Comparison of ENCODE assay signal across 1 cellular context in the genomic region with DNA sequence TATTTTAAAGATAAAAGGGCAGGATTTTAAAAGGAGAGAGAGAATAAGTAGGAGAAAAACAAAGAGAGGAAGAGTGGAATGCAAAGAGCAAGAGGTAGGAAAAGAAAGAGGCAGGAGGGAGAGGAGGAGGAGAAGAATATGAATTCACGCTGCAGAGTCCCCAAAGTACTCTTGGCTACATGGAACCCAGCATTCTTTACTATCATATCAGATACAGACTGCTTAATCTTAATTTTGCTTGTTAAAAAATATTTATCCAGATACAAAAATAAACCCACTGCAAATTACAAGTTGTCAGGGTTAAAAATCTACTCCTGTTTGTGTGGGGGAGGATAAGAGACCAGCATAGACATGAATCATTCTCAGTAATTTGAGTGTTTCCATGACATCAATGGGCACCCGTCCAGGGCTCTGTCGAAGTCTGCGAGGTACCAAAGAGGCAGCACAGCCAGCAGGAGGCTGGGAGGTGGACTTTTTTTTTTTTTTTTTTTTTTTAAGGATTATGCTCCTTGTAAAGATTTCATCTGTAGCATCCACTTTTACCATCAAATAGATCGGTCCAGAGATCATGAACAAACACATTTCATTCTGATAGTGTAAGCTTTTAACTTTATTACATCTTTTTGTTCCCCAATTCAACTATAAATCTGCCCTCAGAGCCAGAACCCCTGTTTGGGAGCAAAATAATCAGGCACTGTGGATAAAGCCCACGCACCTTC.
TF ChIP-seq lines count a peak whose summit lies in the region.

No MANE protein-coding gene starts in this region.

TF ChIP-seq in K562, 482 proteins besides CTCF, POLR2A, EP300 and RAD21 (continued from another document and continues in another):
- TF ChIP-seq, protein P1, sequence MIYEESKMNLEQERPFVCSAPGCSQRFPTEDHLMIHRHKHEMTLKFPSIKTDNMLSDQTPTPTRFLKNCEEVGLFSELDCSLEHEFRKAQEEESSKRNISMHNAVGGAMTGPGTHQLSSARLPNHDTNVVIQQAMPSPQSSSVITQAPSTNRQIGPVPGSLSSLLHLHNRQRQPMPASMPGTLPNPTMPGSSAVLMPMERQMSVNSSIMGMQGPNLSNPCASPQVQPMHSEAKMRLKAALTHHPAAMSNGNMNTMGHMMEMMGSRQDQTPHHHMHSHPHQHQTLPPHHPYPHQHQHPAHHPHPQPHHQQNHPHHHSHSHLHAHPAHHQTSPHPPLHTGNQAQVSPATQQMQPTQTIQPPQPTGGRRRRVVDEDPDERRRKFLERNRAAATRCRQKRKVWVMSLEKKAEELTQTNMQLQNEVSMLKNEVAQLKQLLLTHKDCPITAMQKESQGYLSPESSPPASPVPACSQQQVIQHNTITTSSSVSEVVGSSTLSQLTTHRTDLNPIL (CRISPR knock-in tag; IDR thresholded peaks at IDR 0.05), result no peak
- TF ChIP-seq, protein P2, sequence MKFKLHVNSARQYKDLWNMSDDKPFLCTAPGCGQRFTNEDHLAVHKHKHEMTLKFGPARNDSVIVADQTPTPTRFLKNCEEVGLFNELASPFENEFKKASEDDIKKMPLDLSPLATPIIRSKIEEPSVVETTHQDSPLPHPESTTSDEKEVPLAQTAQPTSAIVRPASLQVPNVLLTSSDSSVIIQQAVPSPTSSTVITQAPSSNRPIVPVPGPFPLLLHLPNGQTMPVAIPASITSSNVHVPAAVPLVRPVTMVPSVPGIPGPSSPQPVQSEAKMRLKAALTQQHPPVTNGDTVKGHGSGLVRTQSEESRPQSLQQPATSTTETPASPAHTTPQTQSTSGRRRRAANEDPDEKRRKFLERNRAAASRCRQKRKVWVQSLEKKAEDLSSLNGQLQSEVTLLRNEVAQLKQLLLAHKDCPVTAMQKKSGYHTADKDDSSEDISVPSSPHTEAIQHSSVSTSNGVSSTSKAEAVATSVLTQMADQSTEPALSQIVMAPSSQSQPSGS (CRISPR knock-in tag; IDR thresholded peaks at IDR 0.05), result no peak
- TF ChIP-seq TAF7 (tag; IDR thresholded peaks at IDR 0.05), result no peak
- TF ChIP-seq, protein P3, sequence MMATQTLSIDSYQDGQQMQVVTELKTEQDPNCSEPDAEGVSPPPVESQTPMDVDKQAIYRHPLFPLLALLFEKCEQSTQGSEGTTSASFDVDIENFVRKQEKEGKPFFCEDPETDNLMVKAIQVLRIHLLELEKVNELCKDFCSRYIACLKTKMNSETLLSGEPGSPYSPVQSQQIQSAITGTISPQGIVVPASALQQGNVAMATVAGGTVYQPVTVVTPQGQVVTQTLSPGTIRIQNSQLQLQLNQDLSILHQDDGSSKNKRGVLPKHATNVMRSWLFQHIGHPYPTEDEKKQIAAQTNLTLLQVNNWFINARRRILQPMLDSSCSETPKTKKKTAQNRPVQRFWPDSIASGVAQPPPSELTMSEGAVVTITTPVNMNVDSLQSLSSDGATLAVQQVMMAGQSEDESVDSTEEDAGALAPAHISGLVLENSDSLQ (IDR thresholded peaks at IDR 0.05), result peak; percentile 82
- TF ChIP-seq BMI1 (IDR thresholded peaks at IDR 0.05; ENCODE audit: low read length), result no peak
- peak; percentile 80 for TF ChIP-seq FOSL1 (tag; conservative IDR thresholded peaks at IDR 0.05)
- TF ChIP-seq SMARCE1 (IDR thresholded peaks at IDR 0.05), result peak; percentile 56; the same call in 1 of the 2 replicates
- no peak for TF ChIP-seq BDP1 (IDR thresholded peaks at IDR 0.05; ENCODE audit: insufficient read depth, insufficient read length)
- TF ChIP-seq, protein P4, sequence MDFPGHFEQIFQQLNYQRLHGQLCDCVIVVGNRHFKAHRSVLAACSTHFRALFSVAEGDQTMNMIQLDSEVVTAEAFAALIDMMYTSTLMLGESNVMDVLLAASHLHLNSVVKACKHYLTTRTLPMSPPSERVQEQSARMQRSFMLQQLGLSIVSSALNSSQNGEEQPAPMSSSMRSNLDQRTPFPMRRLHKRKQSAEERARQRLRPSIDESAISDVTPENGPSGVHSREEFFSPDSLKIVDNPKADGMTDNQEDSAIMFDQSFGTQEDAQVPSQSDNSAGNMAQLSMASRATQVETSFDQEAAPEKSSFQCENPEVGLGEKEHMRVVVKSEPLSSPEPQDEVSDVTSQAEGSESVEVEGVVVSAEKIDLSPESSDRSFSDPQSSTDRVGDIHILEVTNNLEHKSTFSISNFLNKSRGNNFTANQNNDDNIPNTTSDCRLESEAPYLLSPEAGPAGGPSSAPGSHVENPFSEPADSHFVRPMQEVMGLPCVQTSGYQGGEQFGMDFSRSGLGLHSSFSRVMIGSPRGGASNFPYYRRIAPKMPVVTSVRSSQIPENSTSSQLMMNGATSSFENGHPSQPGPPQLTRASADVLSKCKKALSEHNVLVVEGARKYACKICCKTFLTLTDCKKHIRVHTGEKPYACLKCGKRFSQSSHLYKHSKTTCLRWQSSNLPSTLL (IDR thresholded peaks at IDR 0.05), result no peak
- TF ChIP-seq EZH2 (IDR thresholded peaks at IDR 0.05; ENCODE audit: borderline replicate concordance, low read depth, low read length), result no peak
- TF ChIP-seq PHB (CRISPR knock-in tag; IDR thresholded peaks at IDR 0.05), result no peak
- TF ChIP-seq SMARCB1 (IDR thresholded peaks at IDR 0.05; ENCODE audit: insufficient read length, low read depth), result no peak
- TF ChIP-seq, protein P5, sequence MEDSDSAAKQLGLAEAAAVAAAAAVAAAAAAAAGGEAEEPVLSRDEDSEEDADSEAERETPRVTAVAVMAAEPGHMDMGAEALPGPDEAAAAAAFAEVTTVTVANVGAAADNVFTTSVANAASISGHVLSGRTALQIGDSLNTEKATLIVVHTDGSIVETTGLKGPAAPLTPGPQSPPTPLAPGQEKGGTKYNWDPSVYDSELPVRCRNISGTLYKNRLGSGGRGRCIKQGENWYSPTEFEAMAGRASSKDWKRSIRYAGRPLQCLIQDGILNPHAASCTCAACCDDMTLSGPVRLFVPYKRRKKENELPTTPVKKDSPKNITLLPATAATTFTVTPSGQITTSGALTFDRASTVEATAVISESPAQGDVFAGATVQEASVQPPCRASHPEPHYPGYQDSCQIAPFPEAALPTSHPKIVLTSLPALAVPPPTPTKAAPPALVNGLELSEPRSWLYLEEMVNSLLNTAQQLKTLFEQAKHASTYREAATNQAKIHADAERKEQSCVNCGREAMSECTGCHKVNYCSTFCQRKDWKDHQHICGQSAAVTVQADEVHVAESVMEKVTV (CRISPR knock-in tag; IDR thresholded peaks at IDR 0.05), result no peak
- TF ChIP-seq MAFF (IDR thresholded peaks at IDR 0.05; ENCODE audit: low read length), result no peak
- peak; percentile 89 for TF ChIP-seq ZNF384 (IDR thresholded peaks at IDR 0.05; ENCODE audit: low read depth, low read length)
- TF ChIP-seq MCM3 (IDR thresholded peaks at IDR 0.05), result no peak
- no peak for TF ChIP-seq HSF4 (CRISPR knock-in tag; IDR thresholded peaks at IDR 0.05; ENCODE audit: borderline replicate concordance)
- TF ChIP-seq ZZZ3 (IDR thresholded peaks at IDR 0.05), result no peak
- TF ChIP-seq JUN (IDR thresholded peaks at IDR 0.05; ENCODE audit: borderline replicate concordance, low read depth, low read length), result no peak
- TF ChIP-seq JUN (CRISPR knock-in tag; IDR thresholded peaks at IDR 0.05; ENCODE audit: borderline replicate concordance), result no peak
- TF ChIP-seq, protein P6, sequence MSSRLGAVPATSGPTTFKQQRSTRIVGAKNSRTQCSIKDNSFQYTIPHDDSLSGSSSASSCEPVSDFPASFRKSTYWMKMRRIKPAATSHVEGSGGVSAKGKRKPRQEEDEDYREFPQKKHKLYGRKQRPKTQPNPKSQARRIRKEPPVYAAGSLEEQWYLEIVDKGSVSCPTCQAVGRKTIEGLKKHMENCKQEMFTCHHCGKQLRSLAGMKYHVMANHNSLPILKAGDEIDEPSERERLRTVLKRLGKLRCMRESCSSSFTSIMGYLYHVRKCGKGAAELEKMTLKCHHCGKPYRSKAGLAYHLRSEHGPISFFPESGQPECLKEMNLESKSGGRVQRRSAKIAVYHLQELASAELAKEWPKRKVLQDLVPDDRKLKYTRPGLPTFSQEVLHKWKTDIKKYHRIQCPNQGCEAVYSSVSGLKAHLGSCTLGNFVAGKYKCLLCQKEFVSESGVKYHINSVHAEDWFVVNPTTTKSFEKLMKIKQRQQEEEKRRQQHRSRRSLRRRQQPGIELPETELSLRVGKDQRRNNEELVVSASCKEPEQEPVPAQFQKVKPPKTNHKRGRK (tag; IDR thresholded peaks at IDR 0.05), result no peak
- TF ChIP-seq POU5F1 (IDR thresholded peaks at IDR 0.05; ENCODE audit: borderline replicate concordance, low read depth, low read length, partially characterized antibody), result no peak
- TF ChIP-seq SETDB1 (IDR thresholded peaks at IDR 0.05; ENCODE audit: low read length), result no peak
- TF ChIP-seq YY1 (IDR thresholded peaks at IDR 0.05; ENCODE audit: borderline replicate concordance in 1 of 3, control insufficient read depth in 1 of 3, extremely low read depth in 1 of 3, insufficient read depth in 3 of 3, insufficient read length in 1 of 3, insufficient replicate concordance in 2 of 3, low read depth in 1 of 3, low read length in 2 of 3), result no peak
- peak; percentile 33 for TF ChIP-seq FOS (IDR thresholded peaks at IDR 0.05; ENCODE audit: extremely low read depth, insufficient read length)
- TF ChIP-seq MEF2A (IDR thresholded peaks at IDR 0.05; ENCODE audit: control insufficient read depth, low read depth, low read length), result no peak
- no peak for TF ChIP-seq ZNF217 (CRISPR knock-in tag; IDR thresholded peaks at IDR 0.05)
- TF ChIP-seq IFI16 (CRISPR knock-in tag; IDR thresholded peaks at IDR 0.05), result no peak
- TF ChIP-seq ZC3H4 (CRISPR knock-in tag; IDR thresholded peaks at IDR 0.05; ENCODE audit: borderline replicate concordance), result no peak
- TF ChIP-seq RBBP5 (IDR thresholded peaks at IDR 0.05; ENCODE audit: borderline replicate concordance, insufficient read depth, low read length, poor library complexity, severe bottlenecking), result no peak
- TF ChIP-seq CREBBP (IDR thresholded peaks at IDR 0.05; ENCODE audit: low read depth, low read length), result no peak
- TF ChIP-seq HNRNPLL (IDR thresholded peaks at IDR 0.05; ENCODE audit: low read depth, low read length, poor library complexity, severe bottlenecking), result no peak
- TF ChIP-seq, protein P7, sequence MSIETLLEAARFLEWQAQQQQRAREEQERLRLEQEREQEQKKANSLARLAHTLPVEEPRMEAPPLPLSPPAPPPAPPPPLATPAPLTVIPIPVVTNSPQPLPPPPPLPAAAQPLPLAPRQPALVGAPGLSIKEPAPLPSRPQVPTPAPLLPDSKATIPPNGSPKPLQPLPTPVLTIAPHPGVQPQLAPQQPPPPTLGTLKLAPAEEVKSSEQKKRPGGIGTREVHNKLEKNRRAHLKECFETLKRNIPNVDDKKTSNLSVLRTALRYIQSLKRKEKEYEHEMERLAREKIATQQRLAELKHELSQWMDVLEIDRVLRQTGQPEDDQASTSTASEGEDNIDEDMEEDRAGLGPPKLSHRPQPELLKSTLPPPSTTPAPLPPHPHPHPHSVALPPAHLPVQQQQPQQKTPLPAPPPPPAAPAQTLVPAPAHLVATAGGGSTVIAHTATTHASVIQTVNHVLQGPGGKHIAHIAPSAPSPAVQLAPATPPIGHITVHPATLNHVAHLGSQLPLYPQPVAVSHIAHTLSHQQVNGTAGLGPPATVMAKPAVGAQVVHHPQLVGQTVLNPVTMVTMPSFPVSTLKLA (conservative IDR thresholded peaks at IDR 0.05), result no peak
- no peak for TF ChIP-seq ATF1 (CRISPR knock-in tag; IDR thresholded peaks at IDR 0.05)
- TF ChIP-seq ATF1 (tag; IDR thresholded peaks at IDR 0.05), result peak; percentile 53; the same call in 1 of the 2 replicates
- no peak for TF ChIP-seq ZNF717 (CRISPR knock-in tag; IDR thresholded peaks at IDR 0.05)
- no peak for TF ChIP-seq ZSCAN32 (CRISPR knock-in tag; IDR thresholded peaks at IDR 0.05)
- peak; percentile 35; the same call in 1 of the 2 replicates for TF ChIP-seq ARID1B (IDR thresholded peaks at IDR 0.05)
- TF ChIP-seq E2F3 (CRISPR knock-in tag; IDR thresholded peaks at IDR 0.05), result no peak
- TF ChIP-seq, protein P8, sequence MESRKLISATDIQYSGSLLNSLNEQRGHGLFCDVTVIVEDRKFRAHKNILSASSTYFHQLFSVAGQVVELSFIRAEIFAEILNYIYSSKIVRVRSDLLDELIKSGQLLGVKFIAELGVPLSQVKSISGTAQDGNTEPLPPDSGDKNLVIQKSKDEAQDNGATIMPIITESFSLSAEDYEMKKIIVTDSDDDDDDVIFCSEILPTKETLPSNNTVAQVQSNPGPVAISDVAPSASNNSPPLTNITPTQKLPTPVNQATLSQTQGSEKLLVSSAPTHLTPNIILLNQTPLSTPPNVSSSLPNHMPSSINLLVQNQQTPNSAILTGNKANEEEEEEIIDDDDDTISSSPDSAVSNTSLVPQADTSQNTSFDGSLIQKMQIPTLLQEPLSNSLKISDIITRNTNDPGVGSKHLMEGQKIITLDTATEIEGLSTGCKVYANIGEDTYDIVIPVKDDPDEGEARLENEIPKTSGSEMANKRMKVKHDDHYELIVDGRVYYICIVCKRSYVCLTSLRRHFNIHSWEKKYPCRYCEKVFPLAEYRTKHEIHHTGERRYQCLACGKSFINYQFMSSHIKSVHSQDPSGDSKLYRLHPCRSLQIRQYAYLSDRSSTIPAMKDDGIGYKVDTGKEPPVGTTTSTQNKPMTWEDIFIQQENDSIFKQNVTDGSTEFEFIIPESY (CRISPR knock-in tag; IDR thresholded peaks at IDR 0.05), result no peak
- no peak for TF ChIP-seq ZBTB17 (CRISPR knock-in tag; IDR thresholded peaks at IDR 0.05)
- TF ChIP-seq TGIF2 (CRISPR knock-in tag; IDR thresholded peaks at IDR 0.05), result no peak
- no peak for TF ChIP-seq KHSRP (IDR thresholded peaks at IDR 0.05)
- no peak for TF ChIP-seq POLR2G (IDR thresholded peaks at IDR 0.05; ENCODE audit: low read depth, low read length)
- no peak for TF ChIP-seq KLF13 (tag; IDR thresholded peaks at IDR 0.05; ENCODE audit: borderline replicate concordance, low read depth)
- TF ChIP-seq, protein P9, sequence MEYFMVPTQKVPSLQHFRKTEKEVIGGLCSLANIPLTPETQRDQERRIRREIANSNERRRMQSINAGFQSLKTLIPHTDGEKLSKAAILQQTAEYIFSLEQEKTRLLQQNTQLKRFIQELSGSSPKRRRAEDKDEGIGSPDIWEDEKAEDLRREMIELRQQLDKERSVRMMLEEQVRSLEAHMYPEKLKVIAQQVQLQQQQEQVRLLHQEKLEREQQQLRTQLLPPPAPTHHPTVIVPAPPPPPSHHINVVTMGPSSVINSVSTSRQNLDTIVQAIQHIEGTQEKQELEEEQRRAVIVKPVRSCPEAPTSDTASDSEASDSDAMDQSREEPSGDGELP (CRISPR knock-in tag; IDR thresholded peaks at IDR 0.05; ENCODE audit: borderline replicate concordance), result no peak
- TF ChIP-seq ZNF766 (CRISPR knock-in tag; conservative IDR thresholded peaks at IDR 0.05), result no peak
- TF ChIP-seq EGR1 (conservative IDR thresholded peaks at IDR 0.05), result 0 out of 2 replicates have a peak, but pooled peaks have one; percentile 25
